9 cellular contexts compared by ENCODE assay signal in genomic region chr6:31969712-31970603, GRCh38. TPM values are rescaled to one million over a fixed set of nuclear protein-coding genes. Genes with fewer than 3 reads are reported as not detected.
A peak's percentile ranks its signal among the peaks of the same experiment; 100 is the strongest.
DNase-seq lines count a peak whose midpoint lies in the region; ATAC-seq and TF ChIP-seq lines count a peak whose summit lies in the region.
"Had no signal": no experiment of that assay in that cellular context is flagged by ENCODE, and none has a peak within 500 bp of the region (broad histone marks: within the 10 kb centered on the region; RNA-seq: fewer than 3 reads in every experiment).

No MANE protein-coding gene starts in this region.

- no peak for DNase-seq in DND-41
- no peak for DNase-seq in PC-3
- DNase-seq in endodermal cell = no peak
- no peak for DNase-seq in progenitor cell of endocrine pancreas (ENCODE audit: low spot score, unreplicated experiment)
- no peak for DNase-seq in NCI-H82 (lab: John Stamatoyannopoulos, UW)
- no peak for DNase-seq in NAMALWA (ENCODE audit: low spot score)
- DNase-seq: effector CD4-positive, alpha-beta T cell had no signal

- intact Hi-C loops in PC-3 (cut with micrococcal nuclease) = loop anchor here (10.0 kb wide), 1 partner anchor 115 kb away; no protein-coding TSS in a partner anchor

- H3K9ac ChIP-seq in DND-41 (ENCODE audit: low read depth, low read length) (peak overlapping the region; percentile 69; the same call in 1 of the 2 replicates), PC-3 (ENCODE audit: low read length) (peak overlapping the region; percentile 90; the same call in 1 of the 2 replicates), endodermal cell (ENCODE audit: extremely low read depth, low read length, poor library complexity, severe bottlenecking) (no peak overlapping the region)

- no peaks in the 10 kb centered on the region for H3K27me3 Mint-ChIP-seq in endodermal cell (ENCODE audit: insufficient read depth)
- H3K27me3 Mint-ChIP-seq in progenitor cell of endocrine pancreas = no peaks in the 10 kb centered on the region

- H3K27ac Mint-ChIP-seq in endodermal cell (peak overlapping the region; percentile 30), progenitor cell of endocrine pancreas (peak overlapping the region; percentile 77)

- 88 to 93% methylated on average over 14 to 17 of the region's 17 CpGs for WGBS in endodermal cell (ENCODE audit: insufficient coverage in 1 of 2, insufficient read length in 1 of 2), 2 experiments

- BruUV-seq in PC-3 (replicated peaks; lab: Mats Ljungman, UMichigan) = no TSS peak

- H3K79me2 ChIP-seq in DND-41 (ENCODE audit: insufficient read depth, low read length) = peaks cover 41% of the 10 kb centered on the region
- H3K79me2 ChIP-seq in PC-3 (ENCODE audit: low read length) = peaks cover 44% of the 10 kb centered on the region

- TF ChIP-seq CTCF in DND-41 (IDR thresholded peaks at IDR 0.05; ENCODE audit: borderline replicate concordance, extremely low read depth, low read length, poor library complexity, severe bottlenecking) (no peak), PC-3 (conservative IDR thresholded peaks at IDR 0.05; ENCODE audit: low read depth, low read length) (no peak), endodermal cell (conservative IDR thresholded peaks at IDR 0.05) (no peak), progenitor cell of endocrine pancreas (IDR thresholded peaks at IDR 0.05; ENCODE audit: unreplicated experiment) (no peak)

- H3K4me3 ChIP-seq in DND-41 (ENCODE audit: low read depth in 1 of 2, low read length in 2 of 2) = peak overlapping the region in 1 of 2 experiments; percentile 77; a peak in 1 of 4 replicates
- peak overlapping the region; percentile 89 for H3K4me3 ChIP-seq in PC-3 (ENCODE audit: low read length)
- H3K4me3 ChIP-seq in endodermal cell (ENCODE audit: low read length) = no peak overlapping the region

- H3K4me1 Mint-ChIP-seq in endodermal cell = peaks cover 9% of the 10 kb centered on the region
- peaks cover 12% of the 10 kb centered on the region for H3K4me1 Mint-ChIP-seq in progenitor cell of endocrine pancreas (ENCODE audit: low read depth)

- no peaks in the 10 kb centered on the region for H3K9me2 ChIP-seq in PC-3 (replicated peaks; ENCODE audit: low read length)

- H3K4me3 Mint-ChIP-seq in endodermal cell (peak overlapping the region; percentile 31), progenitor cell of endocrine pancreas (ENCODE audit: low read depth) (peak overlapping the region; percentile 61)

- POLR2A ChIA-PET in PC-3 (lab: Charles Lee; ENCODE audit: unreplicated experiment) = interaction anchor here (0.6 kb wide), 1 partner anchor 1438 kb away, joined by 3 read pairs; no protein-coding TSS in a partner anchor

- no peak for ATAC-seq in DND-41 (ENCODE audit: insufficient read depth, low read depth)
- no peak for ATAC-seq in PC-3
- no peak for ATAC-seq in GM18858 (IDR thresholded peaks at IDR 0.05; ENCODE audit: unreplicated experiment)
- ATAC-seq in GM21737 (IDR thresholded peaks at IDR 0.05; ENCODE audit: unreplicated experiment) = no peak

- H3K4me2 ChIP-seq in DND-41 (ENCODE audit: insufficient read depth, low read length) (peak overlapping the region; percentile 97), PC-3 (ENCODE audit: low read length) (peak overlapping the region; percentile 94)

- H3K9me3 Mint-ChIP-seq in endodermal cell (peaks cover 10% of the 10 kb centered on the region), progenitor cell of endocrine pancreas (ENCODE audit: low read depth) (no peaks in the 10 kb centered on the region)

- peaks cover 41% of the 10 kb centered on the region for H3K4me1 ChIP-seq in DND-41 (ENCODE audit: insufficient read depth, low read length)
- peaks cover 23% of the 10 kb centered on the region for H3K4me1 ChIP-seq in PC-3 (ENCODE audit: insufficient read depth, low read length)
- H3K4me1 ChIP-seq in endodermal cell (ENCODE audit: control insufficient read depth, insufficient read depth, low read length) = peaks cover 8% of the 10 kb centered on the region

- H3F3A ChIP-seq in PC-3 (ENCODE audit: low read length, unreplicated experiment) = no peaks in the 10 kb centered on the region

- H3K27ac ChIP-seq in DND-41 (ENCODE audit: low read length) (0 out of 2 replicates have a peak overlapping the region, but pooled peaks have one; percentile 18), PC-3 (ENCODE audit: low read length) (no peak overlapping the region), endodermal cell (ENCODE audit: low read depth, low read length) (no peak overlapping the region)

- H3K36me3 Mint-ChIP-seq in endodermal cell (ENCODE audit: low read depth) = peaks cover 62% of the 10 kb centered on the region
- H3K36me3 Mint-ChIP-seq in progenitor cell of endocrine pancreas (ENCODE audit: insufficient read depth) = peaks cover 14% of the 10 kb centered on the region

- CTCF ChIA-PET in PC-3 (lab: Charles Lee) = interaction anchor here (0.7 kb wide), 1 partner anchor 18 kb away, joined by 3 read pairs; no protein-coding TSS in a partner anchor

- H3K9me3 ChIP-seq in DND-41 (ENCODE audit: insufficient read depth, low read length, severe bottlenecking) (no peaks in the 10 kb centered on the region), PC-3 (ENCODE audit: low read length) (no peaks in the 10 kb centered on the region), endodermal cell (ENCODE audit: control insufficient read depth, low read length) (peaks cover 2% of the 10 kb centered on the region)

- H2AFZ ChIP-seq in DND-41 (ENCODE audit: low read depth, low read length) (no peak overlapping the region), PC-3 (ENCODE audit: low read length) (no peak overlapping the region)

- H3K27me3 ChIP-seq in DND-41 (ENCODE audit: insufficient read depth, low read length, poor library complexity) = no peaks in the 10 kb centered on the region
- no peaks in the 10 kb centered on the region for H3K27me3 ChIP-seq in PC-3 (ENCODE audit: low read length)
- H3K27me3 ChIP-seq in endodermal cell (ENCODE audit: control insufficient read depth, insufficient read depth, low read length, poor library complexity, severe bottlenecking) = no peaks in the 10 kb centered on the region

- H4K20me1 ChIP-seq in DND-41 (ENCODE audit: insufficient read depth, low read length) = peaks cover 6% of the 10 kb centered on the region; the same call in 1 of the 2 replicates
- H4K20me1 ChIP-seq in PC-3 (ENCODE audit: low read length) = no peaks in the 10 kb centered on the region

- H3K36me3 ChIP-seq in DND-41 (ENCODE audit: insufficient read depth, low read length) (peaks cover 57% of the 10 kb centered on the region), PC-3 (ENCODE audit: low read depth, low read length) (peaks cover 29% of the 10 kb centered on the region), endodermal cell (ENCODE audit: control insufficient read depth, insufficient read depth, low read length) (peaks cover 31% of the 10 kb centered on the region)

RNA-seq across cellular contexts. Expression of gene DXO, which starts 2.0 kb away (rescaled TPM):
- total RNA-seq in PC-3 (2014; rRNA removed) (27.1 and 32.4 TPM in 2 replicates), endodermal cell (10 to 100 TPM; 19.2 to 22.3 TPM), progenitor cell of endocrine pancreas (26.3 and 29.4 TPM in 2 replicates)
- polyA plus RNA-seq in endodermal cell (2013, experiment 1 of 2) = 17.5 TPM
- 15.3 TPM for polyA plus RNA-seq in endodermal cell (2013, experiment 2 of 2)

RNA-seq across cellular contexts. Expression of gene SKIC2, which starts 11.0 kb away (rescaled TPM):
- total RNA-seq in PC-3 (2014; rRNA removed) (81.9 and 95.0 TPM in 2 replicates), endodermal cell (100 to 1,000 TPM in 1 of 2 donors, 10 to 100 TPM in 1; 95.8 to 103 TPM), progenitor cell of endocrine pancreas (97.9 and 103 TPM in 2 replicates)
- 54.5 TPM for polyA plus RNA-seq in endodermal cell (2013, experiment 1 of 2)
- 45.0 TPM for polyA plus RNA-seq in endodermal cell (2013, experiment 2 of 2)

RNA-seq across cellular contexts. Expression of gene NELFE, which starts 11.2 kb away (rescaled TPM):
- total RNA-seq in PC-3 (2014; rRNA removed) (132 and 142 TPM in 2 replicates), endodermal cell (100 to 1,000 TPM in 1 of 2 donors, 10 to 100 TPM in 1; 90.3 to 132 TPM), progenitor cell of endocrine pancreas (67.2 and 71.8 TPM in 2 replicates)
- 105 TPM for polyA plus RNA-seq in endodermal cell (2013, experiment 1 of 2)
- polyA plus RNA-seq in endodermal cell (2013, experiment 2 of 2) = 103 TPM

RNA-seq across cellular contexts. Expression of gene C4A, which starts 11.9 kb away (rescaled TPM):
- total RNA-seq in PC-3 (2014; rRNA removed) = 2.2 and 3.6 TPM in 2 replicates
- 1 to 10 TPM; 4.5 to 6.2 TPM for total RNA-seq in endodermal cell
- 6.0 TPM for polyA plus RNA-seq in endodermal cell (2013, experiment 1 of 2)
- 3.9 TPM for polyA plus RNA-seq in endodermal cell (2013, experiment 2 of 2)
- total RNA-seq in progenitor cell of endocrine pancreas = 13.1 and 14.1 TPM in 2 replicates

RNA-seq across cellular contexts. Expression of gene CFB, which starts 24.1 kb away (rescaled TPM):
- total RNA-seq in PC-3 (2014; rRNA removed) (0.86 TPM in 1 of 2 replicates, not detected in the other), endodermal cell (under 1 TPM; 0.51 to 0.66 TPM), progenitor cell of endocrine pancreas (3.9 and 4.7 TPM in 2 replicates)
- polyA plus RNA-seq in endodermal cell (2013, experiment 1 of 2) = 0.57 TPM
- 1.3 TPM for polyA plus RNA-seq in endodermal cell (2013, experiment 2 of 2)
